Comparison of ENCODE assay signal across 20 cellular contexts in genomic region chr12:27299102-27299501, GRCh38. TPM values are rescaled to one million over a fixed set of nuclear protein-coding genes. Genes with fewer than 3 reads are reported as not detected.
A peak's percentile ranks its signal among the peaks of the same experiment; 100 is the strongest.
DNase-seq lines count a peak whose midpoint lies in the region; ATAC-seq and TF ChIP-seq lines count a peak whose summit lies in the region.
"Had no signal": no experiment of that assay in that cellular context is flagged by ENCODE, and none has a peak within 500 bp of the region (broad histone marks: within the 10 kb centered on the region; RNA-seq: fewer than 3 reads in every experiment).

No MANE protein-coding gene starts in this region.

- no peak overlapping the region for H3K4me3 ChIP-seq in Panc1 (ENCODE audit: low read depth in 2 of 2, low read length in 2 of 2)
- H3K4me3 ChIP-seq: BLaER1 had no signal

- in situ Hi-C loops in Panc1 (cut with HindIII; ENCODE audit: low pct_unique_long_range_greater_than_20kb, low sequenced_read_pairs) = no loop called here

- ATAC-seq in activated T-cell treated with anti-CD3 and anti-CD28 coated beads, Interleukin-2, amount 50 U/mL, for 72 hours (replicated peaks in 1 of 2) = no peak
- ATAC-seq in Panc1 = no peak
- no peak for ATAC-seq in central memory CD8-positive, alpha-beta T cell (replicated peaks; ENCODE audit: extremely low read depth, poor library complexity, severe bottlenecking)
- no peak for ATAC-seq in stimulated activated memory B cell treated with anti-CD40 and anti-IgM and Interleukin-4, amounts not matched to agents 10 μg/mL and 1 μg/mL and 100 μg/mL, for 72 hours
- ATAC-seq in GM18868 (IDR thresholded peaks at IDR 0.05; ENCODE audit: unreplicated experiment) = no peak
- ATAC-seq in HG02840 (IDR thresholded peaks at IDR 0.05; ENCODE audit: low FRiP score, unreplicated experiment) = no peak
- ATAC-seq: HepG2, PC-3 had no signal

- no peak overlapping the region for H3K4me3 Mint-ChIP-seq in activated T-cell treated with anti-CD3 and anti-CD28 coated beads, Interleukin-2, amount 50 U/mL, for 72 hours
- no peak overlapping the region for H3K4me3 Mint-ChIP-seq in central memory CD8-positive, alpha-beta T cell
- no peak overlapping the region for H3K4me3 Mint-ChIP-seq in stimulated activated memory B cell treated with anti-CD40 and anti-IgM and Interleukin-4, amounts not matched to agents 10 μg/mL and 1 μg/mL and 100 μg/mL, for 72 hours
- H3K4me3 Mint-ChIP-seq: CD8-positive, alpha-beta memory T cell had no signal

- H3K4me1 ChIP-seq in Panc1 (ENCODE audit: control insufficient read depth, insufficient read depth, low read length) = no peaks in the 10 kb centered on the region

- no peak for DNase-seq in activated T-cell treated with anti-CD3 and anti-CD28 coated beads, Interleukin-2, amount 50 U/mL, for 72 hours
- DNase-seq in activated T-cell treated with anti-CD3 and anti-CD28 coated beads for 4 hours = no peak
- DNase-seq in Panc1 (ENCODE audit: low read depth, low spot score) = no peak
- DNase-seq in central memory CD8-positive, alpha-beta T cell (ENCODE audit: low spot score in 2 of 2) = no peak
- no peak for DNase-seq in dedifferentiated amniotic fluid mesenchymal stem cell (ENCODE audit: extremely low spot score)
- DNase-seq: CD8-positive, alpha-beta memory T cell; DMS53; EL; KBM-7; NCI-H1417; NCI-H187 treated with DMSO at 0.1 percent for 48 hours; NCI-H2227 treated with DMSO at 0.1 percent for 48 hours; NCI-H510A treated with DMSO at 0.1 percent for 48 hours; PC-3 had no signal

- peaks cover 3 to 5% of the 10 kb centered on the region in 2 donors for H3K36me3 Mint-ChIP-seq in activated T-cell treated with anti-CD3 and anti-CD28 coated beads, Interleukin-2, amount 50 U/mL, for 72 hours (ENCODE audit: insufficient read depth in 2 of 2)
- peaks cover 16% of the 10 kb centered on the region for H3K36me3 Mint-ChIP-seq in central memory CD8-positive, alpha-beta T cell (ENCODE audit: insufficient read depth)
- peaks cover 44% of the 10 kb centered on the region for H3K36me3 Mint-ChIP-seq in stimulated activated memory B cell treated with anti-CD40 and anti-IgM and Interleukin-4, amounts not matched to agents 10 μg/mL and 1 μg/mL and 100 μg/mL, for 72 hours

- no peaks in the 10 kb centered on the region for H3K36me3 ChIP-seq in Panc1 (ENCODE audit: control insufficient read depth, insufficient read depth, low read length)

- no peaks in the 10 kb centered on the region for H3K27me3 Mint-ChIP-seq in activated T-cell treated with anti-CD3 and anti-CD28 coated beads, Interleukin-2, amount 50 U/mL, for 72 hours (ENCODE audit: low read depth)
- no peaks in the 10 kb centered on the region for H3K27me3 Mint-ChIP-seq in central memory CD8-positive, alpha-beta T cell
- no peaks in the 10 kb centered on the region for H3K27me3 Mint-ChIP-seq in stimulated activated memory B cell treated with anti-CD40 and anti-IgM and Interleukin-4, amounts not matched to agents 10 μg/mL and 1 μg/mL and 100 μg/mL, for 72 hours

- peak overlapping the region; percentile 90 for H3K27ac Mint-ChIP-seq in activated T-cell treated with anti-CD3 and anti-CD28 coated beads, Interleukin-2, amount 50 U/mL, for 72 hours
- peak overlapping the region; percentile 38 for H3K27ac Mint-ChIP-seq in central memory CD8-positive, alpha-beta T cell (ENCODE audit: low read depth)
- peak overlapping the region; percentile 58 for H3K27ac Mint-ChIP-seq in stimulated activated memory B cell treated with anti-CD40 and anti-IgM and Interleukin-4, amounts not matched to agents 10 μg/mL and 1 μg/mL and 100 μg/mL, for 72 hours

- H3K9me3 ChIP-seq in Panc1 (ENCODE audit: control insufficient read depth, insufficient read depth, low read depth, low read length) = no peaks in the 10 kb centered on the region
- H3K9me3 ChIP-seq: BLaER1 had no signal

- intact Hi-C loops in Panc1 (cut with micrococcal nuclease; ENCODE audit: unreplicated experiment) = no loop called here

- H3K27ac ChIP-seq in Panc1 (ENCODE audit: low read length) = no peak overlapping the region
- H3K27ac ChIP-seq: BLaER1, RWPE1 had no signal

- no peaks in the 10 kb centered on the region for H3K27me3 ChIP-seq in Panc1 (ENCODE audit: control insufficient read depth, insufficient read depth, low read length)
- H3K27me3 ChIP-seq: BLaER1 had no signal

- H3K9me3 Mint-ChIP-seq in activated T-cell treated with anti-CD3 and anti-CD28 coated beads, Interleukin-2, amount 50 U/mL, for 72 hours = no peaks in the 10 kb centered on the region
- no peaks in the 10 kb centered on the region for H3K9me3 Mint-ChIP-seq in central memory CD8-positive, alpha-beta T cell
- no peaks in the 10 kb centered on the region for H3K9me3 Mint-ChIP-seq in stimulated activated memory B cell treated with anti-CD40 and anti-IgM and Interleukin-4, amounts not matched to agents 10 μg/mL and 1 μg/mL and 100 μg/mL, for 72 hours
- H3K9me3 Mint-ChIP-seq: CD8-positive, alpha-beta memory T cell had no signal

- no peak for TF ChIP-seq CTCF in Panc1 (IDR thresholded peaks at IDR 0.05)

- CTCF ChIA-PET in Panc1 (lab: Charles Lee) = no interaction called here

- TSS peak; percentile 45 for BruUV-seq in Panc1 (replicated peaks; lab: Mats Ljungman, UMichigan)

- H3K4me1 Mint-ChIP-seq in activated T-cell treated with anti-CD3 and anti-CD28 coated beads, Interleukin-2, amount 50 U/mL, for 72 hours (ENCODE audit: low read depth) = no peaks in the 10 kb centered on the region
- no peaks in the 10 kb centered on the region for H3K4me1 Mint-ChIP-seq in central memory CD8-positive, alpha-beta T cell
- peaks cover 18% of the 10 kb centered on the region for H3K4me1 Mint-ChIP-seq in stimulated activated memory B cell treated with anti-CD40 and anti-IgM and Interleukin-4, amounts not matched to agents 10 μg/mL and 1 μg/mL and 100 μg/mL, for 72 hours
- H3K4me1 Mint-ChIP-seq: CD8-positive, alpha-beta memory T cell had no signal

- POLR2A ChIA-PET in Panc1 (lab: Charles Lee) = no interaction called here

RNA-seq across cellular contexts. Expression of gene BMAL2, which starts 33.5 kb away (rescaled TPM):
- 10 to 100 TPM; 16.1 to 17.0 TPM for total RNA-seq in activated T-cell treated with anti-CD3 and anti-CD28 coated beads, Interleukin-2, amount 50 U/mL, for 72 hours
- total RNA-seq in Panc1 (2021; ENCODE audit: unreplicated experiment) = 43.9 TPM
- polyA plus RNA-seq in Panc1 (2012; ENCODE audit: insufficient read length) = 13.5 TPM

RNA-seq across cellular contexts. Expression of gene STK38L, which starts 55.0 kb away (rescaled TPM):
- total RNA-seq in activated T-cell treated with anti-CD3 and anti-CD28 coated beads, Interleukin-2, amount 50 U/mL, for 72 hours = 10 to 100 TPM; 24.8 to 30.6 TPM
- 25.2 TPM for total RNA-seq in Panc1 (2021; ENCODE audit: unreplicated experiment)
- polyA plus RNA-seq in Panc1 (2012; ENCODE audit: insufficient read length) = 16.8 TPM

Comparison
In these comparisons a context has a peak if more than half of its experiments do, and no peak if none do; other contexts are left out.
1. H3K27ac Mint-ChIP-seq: peak in every context shown above with its lines; median percentile 90 in activated T-cell treated with anti-CD3 and anti-CD28 coated beads, Interleukin-2, amount 50 U/mL, for 72 hours; 58 in stimulated activated memory B cell treated with anti-CD40 and anti-IgM and Interleukin-4, amounts not matched to agents 10 μg/mL and 1 μg/mL and 100 μg/mL, for 72 hours; 38 in central memory CD8-positive, alpha-beta T cell.